In genomic region chr9:122609810-122610209, GRCh38 we compare ENCODE assay signal across 18 cellular contexts. TPM values are rescaled to one million over a fixed set of nuclear protein-coding genes. Genes with fewer than 3 reads are reported as not detected.
DNase-seq lines count a peak whose midpoint lies in the region; ATAC-seq and TF ChIP-seq lines count a peak whose summit lies in the region.
"Had no signal": no experiment of that assay in that cellular context is flagged by ENCODE, and none has a peak within 500 bp of the region (broad histone marks: within the 10 kb centered on the region; RNA-seq: fewer than 3 reads in every experiment).

No MANE protein-coding gene starts in this region.

- H3K27me3 Mint-ChIP-seq in CD8-positive, alpha-beta T cell (ENCODE audit: low read depth) = peaks cover 15% of the 10 kb centered on the region

- H2BK12ac ChIP-seq in neuronal stem cell (ENCODE audit: low read length) = no peak overlapping the region

- TF ChIP-seq CTCF in PC-3 (conservative IDR thresholded peaks at IDR 0.05; ENCODE audit: low read depth, low read length) = no peak
- TF ChIP-seq CTCF in RWPE1 (conservative IDR thresholded peaks at IDR 0.05; ENCODE audit: low read depth) = no peak
- TF ChIP-seq CTCF in CD8-positive, alpha-beta T cell (IDR thresholded peaks at IDR 0.05) = no peak

- H2BK120ac ChIP-seq in neuronal stem cell (ENCODE audit: low read depth, low read length) = no peak overlapping the region

- H3K18ac ChIP-seq in neuronal stem cell (ENCODE audit: low read length) = no peak overlapping the region

- H3K23ac ChIP-seq in neuronal stem cell (ENCODE audit: low read depth, low read length, poor library complexity) = no peak overlapping the region

- H3K4me3 Mint-ChIP-seq in CD8-positive, alpha-beta T cell = no peak overlapping the region
- H3K4me3 Mint-ChIP-seq: CD4-positive, alpha-beta memory T cell had no signal

- H3K9me3 ChIP-seq in PC-3 (ENCODE audit: low read length) (no peaks in the 10 kb centered on the region), neuronal stem cell (replicated peaks in 1 of 2; ENCODE audit: control insufficient read depth in 2 of 2, insufficient read depth in 1 of 2, low read depth in 1 of 2, low read length in 2 of 2) (peaks cover 0 to 28% of the 10 kb centered on the region in 2 donors)
- H3K9me3 ChIP-seq in CD8-positive, alpha-beta T cell (ENCODE audit: low read length) = no peaks in the 10 kb centered on the region
- H3K9me3 ChIP-seq: Caco-2 had no signal

- no peaks in the 10 kb centered on the region for H3K9me2 ChIP-seq in PC-3 (replicated peaks; ENCODE audit: low read length)

- no peak overlapping the region for H3K4me3 ChIP-seq in PC-3 (ENCODE audit: low read length)
- no peak overlapping the region for H3K4me3 ChIP-seq in neuronal stem cell (ENCODE audit: low read length in 2 of 2)
- H3K4me3 ChIP-seq in CD8-positive, alpha-beta T cell (ENCODE audit: low read depth, low read length) = no peak overlapping the region
- H3K4me3 ChIP-seq: GM23248 had no signal

- BruUV-seq in PC-3 (replicated peaks; lab: Mats Ljungman, UMichigan) = no TSS peak

- H3K79me1 ChIP-seq in neuronal stem cell (ENCODE audit: low read depth, low read length) = no peaks in the 10 kb centered on the region

- no peaks in the 10 kb centered on the region for H3K36me3 ChIP-seq in PC-3 (ENCODE audit: low read depth, low read length)
- no peaks in the 10 kb centered on the region for H3K36me3 ChIP-seq in neuronal stem cell (replicated peaks in 1 of 2; ENCODE audit: control insufficient read depth in 2 of 2, insufficient read depth in 2 of 2, low read length in 2 of 2)
- H3K36me3 ChIP-seq in CD8-positive, alpha-beta T cell (ENCODE audit: insufficient read depth, low read length) = no peaks in the 10 kb centered on the region

- no peak overlapping the region for H3K4ac ChIP-seq in neuronal stem cell (ENCODE audit: low read length)

- peaks cover 20% of the 10 kb centered on the region; the same call in 1 of the 2 replicates for H3K27me3 ChIP-seq in PC-3 (ENCODE audit: low read length)
- H3K27me3 ChIP-seq in neuronal stem cell (ENCODE audit: control insufficient read depth in 3 of 3, insufficient read depth in 3 of 3, low read depth in 1 of 3, low read length in 3 of 3) = peaks cover 0 to 2% (median 0%) of the 10 kb centered on the region in 3 experiments
- no peaks in the 10 kb centered on the region for H3K27me3 ChIP-seq in CD8-positive, alpha-beta T cell (ENCODE audit: insufficient read depth, low read length)

- no peak overlapping the region for H2BK5ac ChIP-seq in neuronal stem cell (ENCODE audit: low read length)

- H2AK5ac ChIP-seq in neuronal stem cell (ENCODE audit: low read depth, low read length) = no peak overlapping the region

- no peaks in the 10 kb centered on the region for H4K20me1 ChIP-seq in PC-3 (ENCODE audit: low read length)

- no peaks in the 10 kb centered on the region for H3K9me3 Mint-ChIP-seq in CD8-positive, alpha-beta T cell

- H3K4me2 ChIP-seq in PC-3 (ENCODE audit: low read length) (no peak overlapping the region), neuronal stem cell (ENCODE audit: insufficient read depth, low read length, poor library complexity, severe bottlenecking) (no peak overlapping the region)

- H3K9ac ChIP-seq in PC-3 (ENCODE audit: low read length) (no peak overlapping the region), neuronal stem cell (ENCODE audit: low read depth, low read length, poor library complexity) (no peak overlapping the region)
- H3K9ac ChIP-seq: GM23248 had no signal

- H2AFZ ChIP-seq in PC-3 (ENCODE audit: low read length) = no peak overlapping the region
- no peak overlapping the region for H2AFZ ChIP-seq in neuronal stem cell (ENCODE audit: low read length)
- H2AFZ ChIP-seq: GM23248 had no signal

- H3K4me1 Mint-ChIP-seq in CD8-positive, alpha-beta T cell (ENCODE audit: low read depth) = no peaks in the 10 kb centered on the region
- H3K4me1 Mint-ChIP-seq: CD4-positive, alpha-beta memory T cell had no signal

- no peak overlapping the region for H4K8ac ChIP-seq in neuronal stem cell (ENCODE audit: low read depth, low read length)

- CTCF ChIA-PET in PC-3 (lab: Charles Lee) (no interaction called here), RWPE1 (lab: Yijun Ruan, JAX) (no interaction called here)
- CTCF ChIA-PET in CD8-positive, alpha-beta T cell (lab: Charles Lee) = no interaction called here

- H3F3A ChIP-seq in PC-3 (ENCODE audit: low read length, unreplicated experiment) = no peaks in the 10 kb centered on the region

- no peak overlapping the region for H2BK15ac ChIP-seq in neuronal stem cell (ENCODE audit: low read length)

- WGBS in neuronal stem cell (ENCODE audit: extremely low coverage in 2 of 2, insufficient read length in 2 of 2, insufficient replicate concordance in 1 of 2), 2 donors = no CpG with 5 or more reads among the region's 4 CpGs

- H3K27ac Mint-ChIP-seq in CD8-positive, alpha-beta T cell = no peak overlapping the region
- H3K27ac Mint-ChIP-seq: CD4-positive, alpha-beta memory T cell had no signal

- H3K14ac ChIP-seq in neuronal stem cell (ENCODE audit: low read length) = peak overlapping the region; percentile 32

- intact Hi-C loops in PC-3 (cut with micrococcal nuclease) = no loop called here
- intact Hi-C loops in CD8-positive, alpha-beta T cell (cut with DNase I, micrococcal nuclease) = no loop called here

- peak; percentile 16 for DNase-seq in PC-3
- DNase-seq in RWPE1 (ENCODE audit: low spot score) = peak; percentile 17
- DNase-seq in neuronal stem cell (ENCODE audit: low spot score) = no peak
- no peak for DNase-seq in CD8-positive, alpha-beta T cell
- no peak for DNase-seq in SIG-M5 (lab: John Stamatoyannopoulos, UW)
- no peak for DNase-seq in NCI-H1048 (lab: John Stamatoyannopoulos, UW)
- DNase-seq: C1 segment of cervical spinal cord; Caco-2; CD4-positive, alpha-beta memory T cell; DMS153; DND-41; GM23248; H7; HCEC 1CT had no signal

- H3K36me3 Mint-ChIP-seq in CD8-positive, alpha-beta T cell = no peaks in the 10 kb centered on the region
- H3K36me3 Mint-ChIP-seq: CD4-positive, alpha-beta memory T cell had no signal

- H3K27ac ChIP-seq in PC-3 (ENCODE audit: low read length) (no peak overlapping the region), RWPE1 (no peak overlapping the region), neuronal stem cell (replicated peaks; ENCODE audit: low read length) (no peak overlapping the region)
- no peak overlapping the region for H3K27ac ChIP-seq in CD8-positive, alpha-beta T cell (ENCODE audit: low read depth, low read length)
- H3K27ac ChIP-seq: GM23248 had no signal

- H3K4me1 ChIP-seq in PC-3 (ENCODE audit: insufficient read depth, low read length) (no peaks in the 10 kb centered on the region), neuronal stem cell (ENCODE audit: control insufficient read depth in 2 of 2, insufficient read depth in 1 of 2, low read depth in 1 of 2, low read length in 2 of 2) (no peaks in the 10 kb centered on the region)
- no peaks in the 10 kb centered on the region for H3K4me1 ChIP-seq in CD8-positive, alpha-beta T cell (ENCODE audit: insufficient read depth, low read length)
- H3K4me1 ChIP-seq: Caco-2 had no signal

- no peak for ATAC-seq in PC-3
- ATAC-seq in CD8-positive, alpha-beta T cell = no peak

- no peak overlapping the region for H4K91ac ChIP-seq in neuronal stem cell (ENCODE audit: low read depth, low read length, poor library complexity)

- no peaks in the 10 kb centered on the region for H3K79me2 ChIP-seq in PC-3 (ENCODE audit: low read length)

- POLR2A ChIA-PET in PC-3 (lab: Charles Lee; ENCODE audit: unreplicated experiment) = no interaction called here
- POLR2A ChIA-PET in RWPE1 (lab: Yijun Ruan, JAX; ENCODE audit: low non-redundant PET) = no interaction called here
- POLR2A ChIA-PET in CD8-positive, alpha-beta T cell (lab: Charles Lee) = no interaction called here

RNA-seq across cellular contexts. Expression of gene OR1Q1, which starts 4.7 kb away (rescaled TPM):
- total RNA-seq in PC-3 (2014; rRNA removed) = not detected in 2 replicates
- not detected for polyA plus RNA-seq in neuronal stem cell (2013, experiment 1 of 2)
- not detected for polyA plus RNA-seq in neuronal stem cell (2013, experiment 2 of 2)
- total RNA-seq in CD8-positive, alpha-beta T cell = not detected
- total RNA-seq: A172; A673; Caco-2; CD4-positive, alpha-beta memory T cell; GM23248; H1; H7 had no signal
- polyA plus RNA-seq: CD4-positive, alpha-beta memory T cell; H1 had no signal

RNA-seq across cellular contexts. Expression of gene OR1L8, which starts 26.6 kb away (rescaled TPM):
- total RNA-seq in PC-3 (2014; rRNA removed) = not detected in 2 replicates
- polyA plus RNA-seq in neuronal stem cell (2013, experiment 1 of 2) = not detected
- polyA plus RNA-seq in neuronal stem cell (2013, experiment 2 of 2) = 0.01 TPM
- not detected for total RNA-seq in CD8-positive, alpha-beta T cell
- total RNA-seq: A172; A673; Caco-2; CD4-positive, alpha-beta memory T cell; H1; H7 had no signal
- polyA plus RNA-seq: CD4-positive, alpha-beta memory T cell; GM23248; H1 had no signal

RNA-seq across cellular contexts. Expression of gene OR1B1, which starts 47.6 kb away (rescaled TPM):
- not detected in 2 replicates for total RNA-seq in PC-3 (2014; rRNA removed)
- polyA plus RNA-seq in neuronal stem cell (2013, experiment 1 of 2) = not detected
- not detected for polyA plus RNA-seq in neuronal stem cell (2013, experiment 2 of 2)
- not detected for total RNA-seq in CD8-positive, alpha-beta T cell
- total RNA-seq: A172; A673; Caco-2; CD4-positive, alpha-beta memory T cell; GM23248; H1; H7 had no signal
- polyA plus RNA-seq: BJ; CD4-positive, alpha-beta memory T cell; GM23248; H1 had no signal

RNA-seq across cellular contexts. Expression of gene OR1L1, which starts 51.7 kb away (rescaled TPM):
- not detected in 2 replicates for total RNA-seq in PC-3 (2014; rRNA removed)
- polyA plus RNA-seq in neuronal stem cell (2013, experiment 1 of 2) = not detected
- not detected for polyA plus RNA-seq in neuronal stem cell (2013, experiment 2 of 2)
- not detected for total RNA-seq in CD8-positive, alpha-beta T cell
- total RNA-seq: A172; A673; Caco-2; CD4-positive, alpha-beta memory T cell; GM23248; H1; H7 had no signal
- polyA plus RNA-seq: BJ; CD4-positive, alpha-beta memory T cell; GM23248; H1 had no signal

RNA-seq across cellular contexts. Expression of gene OR1N2, which starts 56.9 kb away (rescaled TPM):
- not detected in 2 replicates for total RNA-seq in PC-3 (2014; rRNA removed)
- polyA plus RNA-seq in neuronal stem cell (2013, experiment 1 of 2) = not detected
- not detected for polyA plus RNA-seq in neuronal stem cell (2013, experiment 2 of 2)
- total RNA-seq in CD8-positive, alpha-beta T cell = not detected
- total RNA-seq: A172; A673; Caco-2; CD4-positive, alpha-beta memory T cell; GM23248; H1; H7 had no signal
- polyA plus RNA-seq: BJ; CD4-positive, alpha-beta memory T cell; GM23248; H1 had no signal

Comparison
In these comparisons a context has a peak if more than half of its experiments do, and no peak if none do; other contexts are left out.
1. DNase-seq: peak in PC-3 (single experiment) and RWPE1 (single experiment); none in neuronal stem cell (single experiment), CD8-positive, alpha-beta T cell (0 of 7), SIG-M5 (single experiment) and NCI-H1048 (single experiment).